In the genomic region with DNA sequence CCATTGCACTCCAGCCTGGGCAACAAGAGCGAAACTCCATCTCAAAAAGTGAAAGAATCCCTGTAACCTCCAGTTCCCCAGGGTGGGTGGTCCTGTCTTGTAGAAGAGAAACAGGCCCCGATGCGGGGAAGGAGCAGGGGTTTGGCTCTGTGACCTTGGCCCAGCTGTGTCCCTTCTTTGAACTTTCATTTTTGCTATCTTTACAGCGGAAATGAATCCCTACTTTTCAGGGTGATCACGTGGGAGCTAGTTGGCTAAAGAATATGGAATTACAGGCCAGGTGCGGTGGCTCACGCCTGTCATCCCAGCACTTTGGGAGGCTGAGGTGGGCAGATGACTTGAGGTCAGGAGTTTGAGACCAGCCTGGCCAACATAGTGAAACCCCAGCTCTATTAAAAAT, we compare ENCODE assay signal across 18 cellular contexts. TPM values are rescaled to one million over a fixed set of nuclear protein-coding genes. Genes with fewer than 3 reads are reported as not detected.
"Had no signal": no experiment of that assay in that cellular context is flagged by ENCODE, and none has a peak within 500 bp of the region (broad histone marks: within the 10 kb centered on the region; RNA-seq: fewer than 3 reads in every experiment).

No MANE protein-coding gene starts in this region.

RNA-seq across cellular contexts. Expression of a gene that starts 5.8 kb away (rescaled TPM):
- total RNA-seq: dermis blood vessel endothelial cell; naive thymus-derived CD8-positive, alpha-beta T cell had no signal
- polyA plus RNA-seq: naive thymus-derived CD8-positive, alpha-beta T cell had no signal

RNA-seq across cellular contexts. Expression of a gene that starts 36.4 kb away (rescaled TPM):
- total RNA-seq: naive thymus-derived CD8-positive, alpha-beta T cell had no signal
- polyA plus RNA-seq: mammary epithelial cell; naive thymus-derived CD8-positive, alpha-beta T cell had no signal

RNA-seq across cellular contexts. Expression of a gene that starts 49.9 kb away (rescaled TPM):
- total RNA-seq: dermis blood vessel endothelial cell; esophagus squamous epithelium; foreskin keratinocyte; gastroesophageal sphincter; heart left ventricle; kidney; left lung; mammary epithelial cell; mesenteric fat pad; myocyte; naive thymus-derived CD8-positive, alpha-beta T cell; osteocyte; renal cortical epithelial cell; right cardiac atrium; thoracic aorta; tibial nerve; upper lobe of right lung; uterus had no signal
- polyA plus RNA-seq: foreskin keratinocyte, heart left ventricle, mammary epithelial cell, right cardiac atrium had no signal
